Comparison of ENCODE assay signal across 15 cellular contexts in genomic region chr2:127681288-127681771, GRCh38. TPM values are rescaled to one million over a fixed set of nuclear protein-coding genes. Genes with fewer than 3 reads are reported as not detected.
DNase-seq lines count a peak whose midpoint lies in the region; ATAC-seq, FAIRE-seq and TF ChIP-seq lines count a peak whose summit lies in the region.
"Had no signal": no experiment of that assay in that cellular context is flagged by ENCODE, and none has a peak within 500 bp of the region (broad histone marks: within the 10 kb centered on the region; RNA-seq: fewer than 3 reads in every experiment).

No MANE protein-coding gene starts in this region.

- peaks cover 33 to 47% (median 33%) of the 10 kb centered on the region in 3 donors for H3K27me3 Mint-ChIP-seq in CD14-positive monocyte (ENCODE audit: low read depth in 3 of 3)
- H3K27me3 Mint-ChIP-seq in astrocyte (ENCODE audit: low read depth, unreplicated experiment): peaks cover 26% of the 10 kb centered on the region

- peaks cover 0 to 2% (median 0%) of the 10 kb centered on the region in 7 donors for H3K9me3 Mint-ChIP-seq in CD14-positive monocyte
- no peaks in the 10 kb centered on the region for H3K9me3 Mint-ChIP-seq in astrocyte (ENCODE audit: unreplicated experiment)
- H3K9me3 Mint-ChIP-seq: activated T-helper 2 cell treated with anti-CD3 and anti-CD28 coated beads, Interferon-gamma antibody, Interleukin-2, Interleukin-4, amounts not matched to agents 10 μg/mL and 5 μg/mL and 100 μg/mL, durations not matched to agents 14 hours and 24 hours and 36 hours had no signal

- no peaks in the 10 kb centered on the region for H3K4me1 ChIP-seq in astrocyte (ENCODE audit: insufficient read depth, low read length)
- peaks cover 3% of the 10 kb centered on the region for H3K4me1 ChIP-seq in right cardiac atrium (ENCODE audit: control insufficient read depth, insufficient read depth, low read length)
- H3K4me1 ChIP-seq: thyroid gland had no signal

- H3K27ac ChIP-seq in astrocyte (ENCODE audit: low read depth, low read length) (no peak overlapping the region), right cardiac atrium (ENCODE audit: low read length) (peak overlapping the region; percentile 15)

- H3K4me3 ChIP-seq in astrocyte (ENCODE audit: insufficient read depth, low read depth, low read length) (no peak overlapping the region), right cardiac atrium (ENCODE audit: low read length) (peak overlapping the region; percentile 45)

- intact Hi-C loops in CD14-positive monocyte (cut with micrococcal nuclease) (no loop called here), right cardiac atrium (cut with DNase I) (loop anchor here in 1 of 4 donors (5.0 kb wide), 1 partner anchor 89 kb away; no protein-coding TSS in a partner anchor), sciatic nerve (cut with DNase I) (no loop called here)

- FAIRE-seq in astrocyte (lab: Jason Lieb, UNC): no peak

- H3K27me3 ChIP-seq in astrocyte (ENCODE audit: insufficient read depth, low read length) (peaks cover 10% of the 10 kb centered on the region), right cardiac atrium (ENCODE audit: control insufficient read depth, insufficient read depth) (no peaks in the 10 kb centered on the region)
- H3K27me3 ChIP-seq: thyroid gland had no signal

- no peaks in the 10 kb centered on the region for H3K79me2 ChIP-seq in astrocyte (ENCODE audit: insufficient read depth, low read length)

- no peaks in the 10 kb centered on the region for H4K20me1 ChIP-seq in astrocyte (ENCODE audit: insufficient read depth, low read length)

- H3K9me3 ChIP-seq in astrocyte (ENCODE audit: insufficient read depth, low read depth, low read length) (no peaks in the 10 kb centered on the region), right cardiac atrium (ENCODE audit: control insufficient read depth, low read length) (no peaks in the 10 kb centered on the region)
- H3K9me3 ChIP-seq: thyroid gland had no signal

- H3K4me3 Mint-ChIP-seq in CD14-positive monocyte (peak overlapping the region; percentile 64 to 77), astrocyte (ENCODE audit: unreplicated experiment) (no peak overlapping the region)
- H3K4me3 Mint-ChIP-seq: CD4-positive, CD25-positive, alpha-beta regulatory T cell had no signal

- H3K4me2 ChIP-seq in astrocyte (ENCODE audit: low read length): peak overlapping the region; percentile 73

- DNase-seq in CD14-positive monocyte (ENCODE audit: low spot score) (no peak), astrocyte (ENCODE audit: low read depth) (no peak), right cardiac atrium (peak; percentile 60 to 88 (median 79)), sciatic nerve (ENCODE audit: low spot score) (no peak), NCI-H1105 treated with DMSO at 0.1 percent for 48 hours (lab: John Stamatoyannopoulos, UW) (no peak)
- DNase-seq in stimulated activated CD8-positive, alpha-beta memory T cell treated with anti-CD3 and anti-CD28 coated beads, Interleukin-4, amount 100 ng/mL, for 48 hours: no peak
- DNase-seq: activated CD4-positive, CD25-positive, alpha-beta regulatory T cell; CD4-positive, CD25-positive, alpha-beta regulatory T cell; NCI-H2029; stimulated activated CD4-positive, alpha-beta T cell treated with anti-CD3 and anti-CD28 coated beads, Interleukin-2, amount 100 ng/mL, for 48 hours; thyroid gland had no signal

- H2AFZ ChIP-seq in astrocyte (ENCODE audit: low read depth, low read length): peak overlapping the region; percentile 81

- ATAC-seq in right cardiac atrium: peak; percentile 57 to 73
- peak; percentile 48 for ATAC-seq in sciatic nerve
- ATAC-seq in GM19455 (IDR thresholded peaks at IDR 0.05; ENCODE audit: unreplicated experiment): no peak
- ATAC-seq in HG02938 (IDR thresholded peaks at IDR 0.05; ENCODE audit: unreplicated experiment): no peak

- peak overlapping the region in 1 of 7 donors; percentile 37 for H3K27ac Mint-ChIP-seq in CD14-positive monocyte
- H3K27ac Mint-ChIP-seq in astrocyte (ENCODE audit: unreplicated experiment): no peak overlapping the region
- H3K27ac Mint-ChIP-seq: activated T-helper 2 cell treated with anti-CD3 and anti-CD28 coated beads, Interferon-gamma antibody, Interleukin-2, Interleukin-4, amounts not matched to agents 10 μg/mL and 5 μg/mL and 100 μg/mL, durations not matched to agents 14 hours and 24 hours and 36 hours; CD4-positive, CD25-positive, alpha-beta regulatory T cell had no signal

- no peak overlapping the region for H3K9ac ChIP-seq in astrocyte (ENCODE audit: low read length)

- TF ChIP-seq CTCF in CD14-positive monocyte (IDR thresholded peaks at IDR 0.05) (no peak), astrocyte (IDR thresholded peaks at IDR 0.05; ENCODE audit: insufficient read depth, low read depth, low read length) (no peak)

- 24% methylated on average over 24 of the region's 24 CpGs for WGBS in right cardiac atrium

- H3K36me3 ChIP-seq in astrocyte (ENCODE audit: insufficient read depth, low read length): no peaks in the 10 kb centered on the region
- H3K36me3 ChIP-seq: thyroid gland had no signal

- H3K36me3 Mint-ChIP-seq in CD14-positive monocyte: peaks cover 0 to 3% of the 10 kb centered on the region in 2 donors
- H3K36me3 Mint-ChIP-seq in astrocyte (ENCODE audit: low read depth, unreplicated experiment): no peaks in the 10 kb centered on the region
- H3K36me3 Mint-ChIP-seq: CD4-positive, CD25-positive, alpha-beta regulatory T cell had no signal

- H3K4me1 Mint-ChIP-seq in CD14-positive monocyte (peaks cover 10% of the 10 kb centered on the region), astrocyte (ENCODE audit: low read depth, unreplicated experiment) (peaks cover 30% of the 10 kb centered on the region)
- H3K4me1 Mint-ChIP-seq: CD4-positive, CD25-positive, alpha-beta regulatory T cell had no signal

RNA-seq across cellular contexts. Expression of gene LIMS2, which starts 6.0 kb away (rescaled TPM):
- polyA plus RNA-seq in CD14-positive monocyte (1 to 10 TPM in 1 of 2 donors, under 1 TPM in 1; 0.13 to 1.3 TPM), right cardiac atrium (178 TPM)
- total RNA-seq in astrocyte (73.3 and 75.1 TPM in 2 replicates), right cardiac atrium (100 to 1,000 TPM; 163 to 224 (median 209) TPM), sciatic nerve (194 TPM)
- polyA plus RNA-seq: neural cell had no signal

RNA-seq across cellular contexts. Expression of gene SFT2D3, which starts 20.0 kb away (rescaled TPM):
- 1 to 10 TPM in 1 of 2 donors, not detected in 1; 3.8 TPM for polyA plus RNA-seq in CD14-positive monocyte
- 2.9 and 3.0 TPM in 2 replicates for total RNA-seq in astrocyte
- total RNA-seq in right cardiac atrium: 1 to 10 TPM; 3.6 to 5.0 (median 4.4) TPM
- 3.3 TPM for polyA plus RNA-seq in right cardiac atrium
- total RNA-seq in sciatic nerve: 4.5 TPM

RNA-seq across cellular contexts. Expression of gene GPR17, which starts 35.4 kb away (rescaled TPM):
- not detected for polyA plus RNA-seq in CD14-positive monocyte
- total RNA-seq in astrocyte: 0.18 TPM in 1 of 2 replicates, not detected in the other
- total RNA-seq in right cardiac atrium: under 1 TPM in 2 of 4 donors, not detected in 2; 0.31 to 0.40 TPM
- 4.0 TPM for polyA plus RNA-seq in right cardiac atrium
- 4.6 TPM for total RNA-seq in sciatic nerve
- total RNA-seq: activated T-helper 2 cell treated with anti-CD3 and anti-CD28 coated beads, Interferon-gamma antibody, Interleukin-2, Interleukin-4, amounts not matched to agents 10 μg/mL and 5 μg/mL and 100 μg/mL, durations not matched to agents 14 hours and 24 hours and 36 hours; CD4-positive, CD25-positive, alpha-beta regulatory T cell; thyroid gland had no signal
- polyA plus RNA-seq: CD4-positive, CD25-positive, alpha-beta regulatory T cell; neural cell had no signal

Comparison
In these comparisons a context has a peak if more than half of its experiments do, and no peak if none do; other contexts are left out.
1. DNase-seq: peak in right cardiac atrium (3 of 3); none in CD14-positive monocyte (single experiment), astrocyte (single experiment), sciatic nerve (single experiment), stimulated activated CD8-positive, alpha-beta memory T cell treated with anti-CD3 and anti-CD28 coated beads, Interleukin-4, amount 100 ng/mL, for 48 hours (single experiment) and NCI-H1105 treated with DMSO at 0.1 percent for 48 hours (single experiment).
2. ATAC-seq: peak in right cardiac atrium (2 of 2) and sciatic nerve (single experiment); none in GM19455 (single experiment) and HG02938 (single experiment).